21 cellular contexts compared by ENCODE assay signal in the genomic region with DNA sequence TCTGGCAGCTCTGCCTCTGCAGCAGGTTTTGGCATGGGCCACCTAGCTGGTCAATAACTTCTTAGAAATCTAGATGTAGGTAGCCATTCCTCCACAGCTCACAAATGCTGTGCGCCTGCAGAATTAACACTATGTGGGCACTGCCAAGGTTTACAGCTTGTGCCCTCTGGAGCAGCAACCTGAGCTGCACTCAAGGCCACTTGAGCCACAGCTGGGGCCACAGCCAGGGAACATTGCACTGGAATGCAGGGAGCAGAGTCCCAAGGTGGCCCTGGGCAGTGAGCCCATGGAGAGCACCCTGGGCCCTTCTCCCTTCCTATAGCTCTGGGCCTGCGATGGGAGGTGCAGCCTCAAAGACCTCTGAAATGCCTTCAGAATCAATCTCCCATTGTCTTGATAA.
"Had no signal": no experiment of that assay in that cellular context is flagged by ENCODE, and none has a peak within 500 bp of the region (broad histone marks: within the 10 kb centered on the region; RNA-seq: fewer than 3 reads in every experiment).

No MANE protein-coding gene starts in this region.

- H3K4me3 ChIP-seq: ascending aorta, body of pancreas, SK-N-MC had no signal

- ATAC-seq: activated CD4-positive, alpha-beta T cell treated with anti-CD3 and anti-CD28 coated beads for 36 hours; body of pancreas had no signal

- H3K27me3 ChIP-seq: ascending aorta, body of pancreas had no signal

- H3K4me1 ChIP-seq: ascending aorta, body of pancreas had no signal

- DNase-seq: activated CD4-positive, alpha-beta memory T cell treated with anti-CD3 and anti-CD28 coated beads, Interleukin-2, amount 10 ng/mL, durations not matched to agents 7 days and 5 days; activated CD4-positive, alpha-beta T cell treated with anti-CD3 and anti-CD28 coated beads for 36 hours; activated CD4-positive, alpha-beta T cell treated with anti-CD3 and anti-CD28 coated beads, Interleukin-2, amount 50 U/mL, for 1 hour; activated gamma-delta T cell treated with Interleukin-2 at 50 U/mL for 16 hours; activated T-cell treated with anti-CD3 and anti-CD28 coated beads for 4 hours; activated T-cell treated with anti-CD3 and anti-CD28 coated beads, Interleukin-2, amount 50 U/mL, for 48 hours; body of pancreas; central memory CD4-positive, alpha-beta T cell; Kasumi-1; KBM-7; NCI-H146; NCI-H187 treated with DMSO at 0.1 percent for 48 hours; NCI-H2081 treated with DMSO at 0.1 percent for 48 hours; NCI-H2171 treated with DMSO at 0.1 percent for 48 hours; NCI-H524; T-helper 1 cell had no signal

- H3K36me3 ChIP-seq: ascending aorta had no signal

- H3K9me3 ChIP-seq: ascending aorta, body of pancreas had no signal

- H3K27ac ChIP-seq: ascending aorta, body of pancreas, SK-N-MC, VCaP had no signal

- FAIRE-seq: bronchial epithelial cell, RCC 7860 had no signal
